Comparison of ENCODE assay signal across 17 cellular contexts in the genomic region with DNA sequence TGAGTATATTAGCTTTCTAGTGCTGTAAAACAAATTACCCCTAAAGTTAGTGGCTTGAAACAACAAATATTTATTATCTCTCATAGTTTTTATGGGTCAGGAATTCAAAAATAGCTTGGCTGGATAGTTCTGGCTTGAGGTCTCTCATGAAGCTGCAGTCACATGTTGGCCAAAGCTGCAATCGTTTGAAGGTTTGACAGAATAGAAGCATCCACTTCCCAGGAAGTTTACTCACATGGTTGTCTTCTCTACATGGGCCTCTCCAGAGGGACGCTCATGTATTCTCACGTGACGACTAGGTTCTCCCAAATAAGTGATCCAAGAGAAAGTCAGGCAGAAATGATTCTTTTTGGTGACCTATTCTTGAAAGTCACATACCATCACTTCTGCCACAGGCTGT.
DNase-seq lines count a peak whose midpoint lies in the region; ATAC-seq and TF ChIP-seq lines count a peak whose summit lies in the region.
"Had no signal": no experiment of that assay in that cellular context is flagged by ENCODE, and none has a peak within 500 bp of the region (broad histone marks: within the 10 kb centered on the region; RNA-seq: fewer than 3 reads in every experiment).

No MANE protein-coding gene starts in this region.

- no peak overlapping the region for H3K4me3 Mint-ChIP-seq in natural killer cell treated with Interleukin-12 subunit alpha and Interleukin-12 subunit beta and Interleukin-15 and Interleukin-18, amount 100 ng/mL, for 72 hours
- H3K4me3 Mint-ChIP-seq in natural killer cell, result no peak overlapping the region
- H3K4me3 Mint-ChIP-seq: CD8-positive, alpha-beta memory T cell; GM23338 had no signal

- H3K27me3 ChIP-seq in heart right ventricle, result no peaks in the 10 kb centered on the region
- H3K27me3 ChIP-seq in neutrophil, result no peaks in the 10 kb centered on the region
- H3K27me3 ChIP-seq: Peyer's patch had no signal

- intact Hi-C loops in natural killer cell (cut with micrococcal nuclease), result no loop called here
- intact Hi-C loops in heart right ventricle (cut with DNase I), result loop anchor here in 1 of 10 donors (5.0 kb wide), 1 partner anchor 48 kb away; no protein-coding TSS in a partner anchor

- WGBS in heart right ventricle, 2 donors, result 49% methylated on average over 4 of the region's 4 CpGs

- DNase-seq in natural killer cell treated with Interleukin-12 subunit alpha and Interleukin-12 subunit beta and Interleukin-15 and Interleukin-18, amount 100 ng/mL, for 72 hours (ENCODE audit: low spot score), result no peak
- DNase-seq in natural killer cell (no peak), heart right ventricle (no peak), NCI-H1930 (lab: John Stamatoyannopoulos, UW) (no peak), SIG-M5 (lab: John Stamatoyannopoulos, UW) (no peak)
- DNase-seq: CD8-positive, alpha-beta memory T cell; HCEC 1CT; KG1; NCI-H1092; NCI-H1436; NCI-H2029; NCI-H524 treated with DMSO at 0.1 percent for 48 hours; Peyer's patch had no signal

- no peak for ATAC-seq in natural killer cell treated with Interleukin-12 subunit alpha and Interleukin-12 subunit beta and Interleukin-15 and Interleukin-18, amount 100 ng/mL, for 72 hours
- ATAC-seq in natural killer cell (no peak), heart right ventricle (peak in 7 of 8 donors; percentile 38 to 78 (median 60)), HG03196 (IDR thresholded peaks at IDR 0.05; ENCODE audit: unreplicated experiment) (no peak)
- ATAC-seq: GM23338 had no signal

- H3K27me3 Mint-ChIP-seq in natural killer cell treated with Interleukin-12 subunit alpha and Interleukin-12 subunit beta and Interleukin-15 and Interleukin-18, amount 100 ng/mL, for 72 hours, result no peaks in the 10 kb centered on the region
- H3K27me3 Mint-ChIP-seq in natural killer cell (ENCODE audit: low read depth in 2 of 2), result no peaks in the 10 kb centered on the region
- H3K27me3 Mint-ChIP-seq: CD8-positive, alpha-beta memory T cell had no signal

- no peaks in the 10 kb centered on the region for H3K9me3 Mint-ChIP-seq in natural killer cell treated with Interleukin-12 subunit alpha and Interleukin-12 subunit beta and Interleukin-15 and Interleukin-18, amount 100 ng/mL, for 72 hours
- H3K9me3 Mint-ChIP-seq in natural killer cell, result no peaks in the 10 kb centered on the region
- H3K9me3 Mint-ChIP-seq: GM23338 had no signal

- no peak for TF ChIP-seq CTCF in natural killer cell (IDR thresholded peaks at IDR 0.05)
- no peak for TF ChIP-seq CTCF in heart right ventricle (IDR thresholded peaks at IDR 0.05)
- no peak for TF ChIP-seq CTCF in neutrophil (IDR thresholded peaks at IDR 0.05)

- H3K4me3 ChIP-seq in heart right ventricle (no peak overlapping the region), neutrophil (ENCODE audit: low read depth in 1 of 2, low read length in 1 of 2) (peak overlapping the region in 1 of 2 experiments; percentile 9)
- H3K4me3 ChIP-seq: GM23338, Peyer's patch had no signal

- H3K36me3 Mint-ChIP-seq in natural killer cell treated with Interleukin-12 subunit alpha and Interleukin-12 subunit beta and Interleukin-15 and Interleukin-18, amount 100 ng/mL, for 72 hours, result peaks cover 42% of the 10 kb centered on the region
- no peaks in the 10 kb centered on the region for H3K36me3 Mint-ChIP-seq in natural killer cell

- H3K9me3 ChIP-seq in heart right ventricle (peaks cover 0 to 6% (median 0%) of the 10 kb centered on the region in 11 donors), neutrophil (no peaks in the 10 kb centered on the region)
- H3K9me3 ChIP-seq: Peyer's patch had no signal

- peak overlapping the region; percentile 13 to 52 for H3K27ac Mint-ChIP-seq in natural killer cell treated with Interleukin-12 subunit alpha and Interleukin-12 subunit beta and Interleukin-15 and Interleukin-18, amount 100 ng/mL, for 72 hours
- H3K27ac Mint-ChIP-seq in natural killer cell, result no peak overlapping the region
- H3K27ac Mint-ChIP-seq: GM23338 had no signal

- peaks cover 0 to 31% (median 0%) of the 10 kb centered on the region in 9 donors for H3K36me3 ChIP-seq in heart right ventricle
- peaks cover 31% of the 10 kb centered on the region for H3K36me3 ChIP-seq in neutrophil
- H3K36me3 ChIP-seq: Peyer's patch had no signal

- H3K27ac ChIP-seq in heart right ventricle (peak overlapping the region in 8 of 10 donors; percentile 14 to 65 (median 42)), neutrophil (peak overlapping the region; percentile 68)
- H3K27ac ChIP-seq: C4-2B, Peyer's patch had no signal

- peaks cover 35 to 40% of the 10 kb centered on the region in 2 donors for H3K4me1 Mint-ChIP-seq in natural killer cell treated with Interleukin-12 subunit alpha and Interleukin-12 subunit beta and Interleukin-15 and Interleukin-18, amount 100 ng/mL, for 72 hours (ENCODE audit: low read depth in 2 of 2)
- no peaks in the 10 kb centered on the region for H3K4me1 Mint-ChIP-seq in natural killer cell

- H3K4me1 ChIP-seq in heart right ventricle, result peaks cover 0 to 51% (median 40%) of the 10 kb centered on the region in 9 donors
- H3K4me1 ChIP-seq in neutrophil (ENCODE audit: control insufficient read depth in 1 of 2, insufficient read depth in 1 of 2, low read depth in 1 of 2, low read length in 1 of 2), result peaks cover 16 to 22% of the 10 kb centered on the region in 2 experiments
- H3K4me1 ChIP-seq: Peyer's patch had no signal

Comparison
In these comparisons a context has a peak if more than half of its experiments do, and no peak if none do; other contexts are left out.
1. H3K27ac Mint-ChIP-seq: peak in natural killer cell treated with Interleukin-12 subunit alpha and Interleukin-12 subunit beta and Interleukin-15 and Interleukin-18, amount 100 ng/mL, for 72 hours (2 of 2); none in natural killer cell (0 of 2).
2. ATAC-seq: peak in heart right ventricle (7 of 8); none in natural killer cell treated with Interleukin-12 subunit alpha and Interleukin-12 subunit beta and Interleukin-15 and Interleukin-18, amount 100 ng/mL, for 72 hours (0 of 2), natural killer cell (0 of 3) and HG03196 (single experiment).